In genomic region chr1:45304311-45305081, GRCh38 we compare ENCODE assay signal across 1 cellular context.
TF ChIP-seq lines count a peak whose summit lies in the region.

No MANE protein-coding gene starts in this region.

TF ChIP-seq in H1, 55 proteins besides CTCF, POLR2A, EP300 and RAD21:
- TF ChIP-seq ATF2 (IDR thresholded peaks at IDR 0.05; ENCODE audit: low read length) (no peak), GTF2F1 (IDR thresholded peaks at IDR 0.05; ENCODE audit: borderline replicate concordance, low read depth, low read length) (no peak), SIRT6 (IDR thresholded peaks at IDR 0.05; ENCODE audit: low read length) (no peak), GABPA (IDR thresholded peaks at IDR 0.05; ENCODE audit: borderline replicate concordance, insufficient read depth, low read length) (no peak), SRF (IDR thresholded peaks at IDR 0.05; ENCODE audit: low read depth, low read length) (no peak), RFX5 (IDR thresholded peaks at IDR 0.05; ENCODE audit: borderline replicate concordance, low read depth, low read length) (no peak), ZNF274 (IDR thresholded peaks at IDR 0.05; ENCODE audit: borderline replicate concordance, extremely low read depth, low read length) (no peak), SP4 (IDR thresholded peaks at IDR 0.05; ENCODE audit: low read length) (no peak), TBP (IDR thresholded peaks at IDR 0.05; ENCODE audit: low read depth, low read length) (no peak), KDM5A (IDR thresholded peaks at IDR 0.05; ENCODE audit: low read length) (no peak), TCF12 (IDR thresholded peaks at IDR 0.05; ENCODE audit: low read depth, low read length) (no peak), RNF2 (IDR thresholded peaks at IDR 0.05; ENCODE audit: borderline replicate concordance, low read depth, low read length, missing control alignments, poor library complexity, severe bottlenecking) (no peak), MAX (IDR thresholded peaks at IDR 0.05) (no peak), ASH2L (IDR thresholded peaks at IDR 0.05; ENCODE audit: low read length) (no peak), SUZ12 (IDR thresholded peaks at IDR 0.05; ENCODE audit: low read length) (no peak), TAF1 (IDR thresholded peaks at IDR 0.05; ENCODE audit: low read depth, low read length) (no peak), USF2 (IDR thresholded peaks at IDR 0.05; ENCODE audit: low read length) (no peak), TAF7 (optimal IDR thresholded peaks at IDR 0.05; ENCODE audit: borderline replicate concordance, low read depth, low read length) (no peak)
